Comparison of ENCODE assay signal across 1 cellular context in genomic region chr7:100428199-100428966, GRCh38.
TF ChIP-seq lines count a peak whose summit lies in the region.

TSS of gene ZCWPW1 (minus strand) at chr7:100428703. CDS start at chr7:100420649, 8,054 bp downstream.

TF ChIP-seq in H1, 55 proteins besides CTCF, POLR2A, EP300 and RAD21:
- TF ChIP-seq, protein P1, sequence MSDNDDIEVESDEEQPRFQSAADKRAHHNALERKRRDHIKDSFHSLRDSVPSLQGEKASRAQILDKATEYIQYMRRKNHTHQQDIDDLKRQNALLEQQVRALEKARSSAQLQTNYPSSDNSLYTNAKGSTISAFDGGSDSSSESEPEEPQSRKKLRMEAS (IDR thresholded peaks at IDR 0.05): peak; percentile 100
- peak; percentile 95 for TF ChIP-seq TAF7 (optimal IDR thresholded peaks at IDR 0.05; ENCODE audit: borderline replicate concordance, low read depth, low read length)
- TF ChIP-seq KDM1A (IDR thresholded peaks at IDR 0.05; ENCODE audit: borderline replicate concordance, low read length): no peak
- TF ChIP-seq CTBP2 (IDR thresholded peaks at IDR 0.05; ENCODE audit: borderline replicate concordance, insufficient read depth, insufficient read length, low read length): no peak
- peak; percentile 57 for TF ChIP-seq ASH2L (IDR thresholded peaks at IDR 0.05; ENCODE audit: low read length)
- TF ChIP-seq FOSL1 (IDR thresholded peaks at IDR 0.05; ENCODE audit: insufficient read depth, low read depth, low read length): no peak
- peak; percentile 86 to 100; a peak in 2 of 4 replicates for TF ChIP-seq HDAC2 (IDR thresholded peaks at IDR 0.05; ENCODE audit: borderline replicate concordance in 1 of 2, low read depth in 2 of 2, low read length in 2 of 2)
- peak; percentile 95 for TF ChIP-seq YY1 (IDR thresholded peaks at IDR 0.05; ENCODE audit: low read depth, low read length)
- TF ChIP-seq NRF1 (IDR thresholded peaks at IDR 0.05; ENCODE audit: low read depth, low read length): peak; percentile 93
- peak; percentile 75 for TF ChIP-seq BACH1 (IDR thresholded peaks at IDR 0.05; ENCODE audit: low read length)
- no peak for TF ChIP-seq GABPA (IDR thresholded peaks at IDR 0.05; ENCODE audit: borderline replicate concordance, insufficient read depth, low read length)
- peak; percentile 69 for TF ChIP-seq KDM4A (IDR thresholded peaks at IDR 0.05; ENCODE audit: low read depth, low read length, severe bottlenecking)
- peak; percentile 91; the same call in 1 of the 2 replicates for TF ChIP-seq GTF2F1 (IDR thresholded peaks at IDR 0.05; ENCODE audit: borderline replicate concordance, low read depth, low read length)
- TF ChIP-seq NANOG (IDR thresholded peaks at IDR 0.05; ENCODE audit: insufficient read depth, low read depth, low read length, poor library complexity, severe bottlenecking): no peak
- peak; percentile 28; the same call in 1 of the 2 replicates for TF ChIP-seq EGR1 (IDR thresholded peaks at IDR 0.05; ENCODE audit: borderline replicate concordance, low read depth, low read length)
- peak; percentile 92; the same call in 1 of the 2 replicates for TF ChIP-seq SP4 (IDR thresholded peaks at IDR 0.05; ENCODE audit: low read length)
- peak; percentile 100 for TF ChIP-seq E2F6 (IDR thresholded peaks at IDR 0.05)
- peak; percentile 57 for TF ChIP-seq SP1 (IDR thresholded peaks at IDR 0.05; ENCODE audit: low read depth, low read length)
- TF ChIP-seq PHF8 (conservative IDR thresholded peaks at IDR 0.05; ENCODE audit: low read depth, low read length): peak; percentile 93
- TF ChIP-seq CREB1 (IDR thresholded peaks at IDR 0.05): peak; percentile 56
- peak; percentile 70 for TF ChIP-seq SAP30 (IDR thresholded peaks at IDR 0.05; ENCODE audit: insufficient read depth, insufficient replicate concordance, low read length)
- TF ChIP-seq CHD7 (IDR thresholded peaks at IDR 0.05; ENCODE audit: insufficient replicate concordance, low read length): peak; percentile 18
- no peak for TF ChIP-seq SUZ12 (IDR thresholded peaks at IDR 0.05; ENCODE audit: low read length)
- peak; percentile 94 for TF ChIP-seq TAF1 (IDR thresholded peaks at IDR 0.05; ENCODE audit: low read depth, low read length)
- no peak; the same call in 1 of the 2 replicates for TF ChIP-seq BRCA1 (IDR thresholded peaks at IDR 0.05; ENCODE audit: low read depth, low read length)
- peak in 1 of 2 experiments; percentile 10; a peak in 2 of 4 replicates for TF ChIP-seq SIN3A (conservative IDR thresholded peaks at IDR 0.05 in 1 of 2, IDR thresholded peaks at IDR 0.05 in 1 of 2; ENCODE audit: low read depth in 1 of 2, low read length in 2 of 2)
- no peak for TF ChIP-seq CBX5 (IDR thresholded peaks at IDR 0.05; ENCODE audit: low read depth, low read length)
- peak; percentile 81 for TF ChIP-seq SIX5 (IDR thresholded peaks at IDR 0.05; ENCODE audit: low read depth, low read length)
- no peak for TF ChIP-seq CBX8 (IDR thresholded peaks at IDR 0.05; ENCODE audit: borderline replicate concordance, low read depth, low read length)
- peak; percentile 95 for TF ChIP-seq TBP (IDR thresholded peaks at IDR 0.05; ENCODE audit: low read depth, low read length)
- TF ChIP-seq, protein P2, sequence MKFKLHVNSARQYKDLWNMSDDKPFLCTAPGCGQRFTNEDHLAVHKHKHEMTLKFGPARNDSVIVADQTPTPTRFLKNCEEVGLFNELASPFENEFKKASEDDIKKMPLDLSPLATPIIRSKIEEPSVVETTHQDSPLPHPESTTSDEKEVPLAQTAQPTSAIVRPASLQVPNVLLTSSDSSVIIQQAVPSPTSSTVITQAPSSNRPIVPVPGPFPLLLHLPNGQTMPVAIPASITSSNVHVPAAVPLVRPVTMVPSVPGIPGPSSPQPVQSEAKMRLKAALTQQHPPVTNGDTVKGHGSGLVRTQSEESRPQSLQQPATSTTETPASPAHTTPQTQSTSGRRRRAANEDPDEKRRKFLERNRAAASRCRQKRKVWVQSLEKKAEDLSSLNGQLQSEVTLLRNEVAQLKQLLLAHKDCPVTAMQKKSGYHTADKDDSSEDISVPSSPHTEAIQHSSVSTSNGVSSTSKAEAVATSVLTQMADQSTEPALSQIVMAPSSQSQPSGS (IDR thresholded peaks at IDR 0.05; ENCODE audit: low read length): peak; percentile 23; the same call in 1 of the 2 replicates
- TF ChIP-seq CHD1 (IDR thresholded peaks at IDR 0.05; ENCODE audit: low read depth, low read length): 0 out of 2 replicates have a peak, but pooled peaks have one; percentile 35
- TF ChIP-seq JUN (IDR thresholded peaks at IDR 0.05; ENCODE audit: low read depth, low read length): 0 out of 2 replicates have a peak, but pooled peaks have one; percentile 15
- TF ChIP-seq TCF12 (IDR thresholded peaks at IDR 0.05; ENCODE audit: low read depth, low read length): no peak
- no peak for TF ChIP-seq RNF2 (IDR thresholded peaks at IDR 0.05; ENCODE audit: borderline replicate concordance, low read depth, low read length, missing control alignments, poor library complexity, severe bottlenecking)
- TF ChIP-seq TEAD4 (IDR thresholded peaks at IDR 0.05; ENCODE audit: low read depth, low read length): no peak; the same call in 1 of the 2 replicates
- peak; percentile 95 for TF ChIP-seq POLR2AphosphoS5 (IDR thresholded peaks at IDR 0.05; ENCODE audit: low read depth, low read length)
- peak; percentile 42; the same call in 1 of the 2 replicates for TF ChIP-seq RFX5 (IDR thresholded peaks at IDR 0.05; ENCODE audit: borderline replicate concordance, low read depth, low read length)
